Comparison of ENCODE assay signal across 1 cellular context in the genomic region with DNA sequence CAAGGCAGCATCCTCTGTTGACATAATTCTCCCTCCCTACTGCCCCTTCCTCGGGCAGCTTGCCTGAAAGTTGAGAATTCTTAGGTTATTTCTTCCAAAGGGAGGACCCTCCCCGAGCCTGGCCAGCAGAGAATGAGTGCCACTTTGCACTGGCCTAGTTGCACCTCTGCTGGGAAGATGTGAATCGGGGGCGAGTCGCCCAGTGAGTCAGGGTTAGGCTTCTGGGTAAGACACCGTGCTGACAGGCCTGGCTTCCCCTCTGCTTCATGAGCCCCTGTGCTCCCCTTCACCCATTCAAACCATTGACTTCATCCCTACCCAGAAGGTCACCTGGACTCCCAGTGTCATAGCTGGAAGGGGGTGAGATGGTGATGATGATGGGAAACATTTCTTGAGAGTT.
TF ChIP-seq lines count a peak whose summit lies in the region.

No MANE protein-coding gene starts in this region.

TF ChIP-seq in WTC11, 78 proteins besides CTCF, POLR2A, EP300 and RAD21 (continued from another document):
- TF ChIP-seq ZNF425 (CRISPR knock-in tag; conservative IDR thresholded peaks at IDR 0.05) (no peak), EMX1 (CRISPR knock-in tag; IDR thresholded peaks at IDR 0.05) (no peak), JUN (CRISPR knock-in tag; IDR thresholded peaks at IDR 0.05) (no peak), IRF2 (CRISPR knock-in tag; IDR thresholded peaks at IDR 0.05; ENCODE audit: borderline replicate concordance, low read depth) (no peak)
- TF ChIP-seq, protein P1, sequence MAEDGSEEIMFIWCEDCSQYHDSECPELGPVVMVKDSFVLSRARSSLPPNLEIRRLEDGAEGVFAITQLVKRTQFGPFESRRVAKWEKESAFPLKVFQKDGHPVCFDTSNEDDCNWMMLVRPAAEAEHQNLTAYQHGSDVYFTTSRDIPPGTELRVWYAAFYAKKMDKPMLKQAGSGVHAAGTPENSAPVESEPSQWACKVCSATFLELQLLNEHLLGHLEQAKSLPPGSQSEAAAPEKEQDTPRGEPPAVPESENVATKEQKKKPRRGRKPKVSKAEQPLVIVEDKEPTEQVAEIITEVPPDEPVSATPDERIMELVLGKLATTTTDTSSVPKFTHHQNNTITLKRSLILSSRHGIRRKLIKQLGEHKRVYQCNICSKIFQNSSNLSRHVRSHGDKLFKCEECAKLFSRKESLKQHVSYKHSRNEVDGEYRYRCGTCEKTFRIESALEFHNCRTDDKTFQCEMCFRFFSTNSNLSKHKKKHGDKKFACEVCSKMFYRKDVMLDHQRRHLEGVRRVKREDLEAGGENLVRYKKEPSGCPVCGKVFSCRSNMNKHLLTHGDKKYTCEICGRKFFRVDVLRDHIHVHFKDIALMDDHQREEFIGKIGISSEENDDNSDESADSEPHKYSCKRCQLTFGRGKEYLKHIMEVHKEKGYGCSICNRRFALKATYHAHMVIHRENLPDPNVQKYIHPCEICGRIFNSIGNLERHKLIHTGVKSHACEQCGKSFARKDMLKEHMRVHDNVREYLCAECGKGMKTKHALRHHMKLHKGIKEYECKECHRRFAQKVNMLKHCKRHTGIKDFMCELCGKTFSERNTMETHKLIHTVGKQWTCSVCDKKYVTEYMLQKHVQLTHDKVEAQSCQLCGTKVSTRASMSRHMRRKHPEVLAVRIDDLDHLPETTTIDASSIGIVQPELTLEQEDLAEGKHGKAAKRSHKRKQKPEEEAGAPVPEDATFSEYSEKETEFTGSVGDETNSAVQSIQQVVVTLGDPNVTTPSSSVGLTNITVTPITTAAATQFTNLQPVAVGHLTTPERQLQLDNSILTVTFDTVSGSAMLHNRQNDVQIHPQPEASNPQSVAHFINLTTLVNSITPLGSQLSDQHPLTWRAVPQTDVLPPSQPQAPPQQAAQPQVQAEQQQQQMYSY (CRISPR knock-in tag; IDR thresholded peaks at IDR 0.05), result no peak
- TF ChIP-seq, protein P2, sequence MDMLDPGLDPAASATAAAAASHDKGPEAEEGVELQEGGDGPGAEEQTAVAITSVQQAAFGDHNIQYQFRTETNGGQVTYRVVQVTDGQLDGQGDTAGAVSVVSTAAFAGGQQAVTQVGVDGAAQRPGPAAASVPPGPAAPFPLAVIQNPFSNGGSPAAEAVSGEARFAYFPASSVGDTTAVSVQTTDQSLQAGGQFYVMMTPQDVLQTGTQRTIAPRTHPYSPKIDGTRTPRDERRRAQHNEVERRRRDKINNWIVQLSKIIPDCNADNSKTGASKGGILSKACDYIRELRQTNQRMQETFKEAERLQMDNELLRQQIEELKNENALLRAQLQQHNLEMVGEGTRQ (CRISPR knock-in tag; IDR thresholded peaks at IDR 0.05), result no peak
